8 cellular contexts compared by ENCODE assay signal in the genomic region with DNA sequence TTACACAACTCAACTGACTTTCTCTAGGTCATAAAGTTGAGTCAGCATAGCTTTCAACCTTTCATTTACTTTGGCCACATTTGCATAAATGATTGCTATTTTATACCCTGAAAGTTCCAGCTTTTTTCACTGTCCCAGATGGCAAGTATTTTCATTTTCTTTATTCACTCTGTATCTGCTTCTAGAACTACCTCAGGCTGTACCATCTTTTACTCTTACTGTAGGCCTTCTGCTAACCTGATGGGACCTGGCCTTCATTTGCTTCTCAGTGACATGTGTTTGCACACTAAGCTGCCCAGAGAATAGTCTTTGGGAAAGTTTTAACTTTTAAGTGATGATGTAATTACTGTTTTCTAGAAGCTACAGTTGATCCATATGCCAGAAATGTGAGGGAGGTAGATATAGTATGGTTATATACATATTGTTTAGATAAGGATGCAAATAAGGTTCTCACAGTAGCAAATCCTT.
DNase-seq lines count a peak whose midpoint lies in the region; ATAC-seq, FAIRE-seq and TF ChIP-seq lines count a peak whose summit lies in the region.

No MANE protein-coding gene starts in this region.

- no peak overlapping the region for H3K23ac ChIP-seq in mesendoderm (ENCODE audit: low read length)

- H2BK120ac ChIP-seq in mesendoderm (ENCODE audit: low read depth, low read length) = no peak overlapping the region

- POLR2A ChIA-PET in GM12878 (lab: Charles Lee) = interaction anchor here (1.0 to 3.4 kb wide), 7 partner anchors 10 to 166 kb away, joined by 3 to 28 read pairs (median 5); a partner anchor contains a TSS

- CTCF ChIA-PET in GM12878 (lab: Yijun Ruan, JAX) = interaction anchor here (0.8 to 1.7 kb wide), 5 partner anchors 23 to 128 kb away, joined by 3 to 7 read pairs (median 3); no protein-coding TSS in a partner anchor

- no peak for TF ChIP-seq RAD21 in GM12878 (IDR thresholded peaks at IDR 0.05; ENCODE audit: insufficient read depth, low read depth, low read length)

- no peak for TF ChIP-seq POLR2A in GM12878 (IDR thresholded peaks at IDR 0.05; ENCODE audit: low read depth, low read length)

- H3K9ac ChIP-seq in GM12878 (ENCODE audit: control insufficient read depth, insufficient read depth, low read length) (peak overlapping the region; percentile 60), mesendoderm (ENCODE audit: low read length) (no peak overlapping the region)

- peaks cover 46% of the 10 kb centered on the region for H3K4me1 Mint-ChIP-seq in nephron progenitor cell

- no peak overlapping the region for H4K5ac ChIP-seq in mesendoderm (ENCODE audit: low read length)

- no peak overlapping the region for H2AFZ ChIP-seq in GM12878 (ENCODE audit: control insufficient read depth, low read depth, low read length)

- H3K79me2 ChIP-seq in GM12878 (ENCODE audit: control insufficient read depth, insufficient read depth, low read length) (peaks cover 90% of the 10 kb centered on the region), mesendoderm (ENCODE audit: control insufficient read depth, insufficient read depth, low read length) (no peaks in the 10 kb centered on the region)

- no peaks in the 10 kb centered on the region for H3K9me3 Mint-ChIP-seq in nephron progenitor cell

- H3K9me3 ChIP-seq in GM12878 (replicated peaks; ENCODE audit: control insufficient read depth, insufficient read depth, low read length) = no peaks in the 10 kb centered on the region
- no peaks in the 10 kb centered on the region for H3K9me3 ChIP-seq in BE2C

- H3K4ac ChIP-seq in mesendoderm (ENCODE audit: low read depth, low read length) = no peak overlapping the region

- RAD21 ChIA-PET in GM12878 (lab: Charles Lee; ENCODE audit: unreplicated experiment) = interaction anchor here (0.9 to 11.3 kb wide), 13 partner anchors 17 to 170 kb away, joined by 3 to 145 read pairs (median 6); a partner anchor contains a TSS

- H2BK15ac ChIP-seq in mesendoderm (replicated peaks; ENCODE audit: low read depth) = no peak overlapping the region

- H2AK5ac ChIP-seq in mesendoderm (ENCODE audit: low read length) = no peak overlapping the region

- H3K4me3 Mint-ChIP-seq in nephron progenitor cell = no peak overlapping the region

- no peaks in the 10 kb centered on the region for H4K20me1 ChIP-seq in GM12878 (ENCODE audit: control insufficient read depth, insufficient read depth)

- peak overlapping the region; percentile 48 for H3K27ac Mint-ChIP-seq in nephron progenitor cell

- H3K4me2 ChIP-seq in GM12878 (ENCODE audit: control insufficient read depth, insufficient read depth) (peak overlapping the region; percentile 86), mesendoderm (ENCODE audit: low read length) (no peak overlapping the region)

- H3K79me1 ChIP-seq in mesendoderm (ENCODE audit: low read length) = peaks cover 2% of the 10 kb centered on the region

- no TSS peak for BruUV-seq in GM12878 (replicated peaks; lab: Mats Ljungman, UMichigan)

- no peak overlapping the region for H3K18ac ChIP-seq in mesendoderm (ENCODE audit: low read length)

- no peak overlapping the region for H3K56ac ChIP-seq in mesendoderm (ENCODE audit: low read length)

- no peak overlapping the region for H2BK5ac ChIP-seq in mesendoderm (ENCODE audit: low read length)

- no peak for FAIRE-seq in GM12878 (lab: Jason Lieb, UNC)

- H3K27ac ChIP-seq in GM12878 (ENCODE audit: control insufficient read depth, insufficient read depth) (peak overlapping the region; percentile 95), mesendoderm (ENCODE audit: low read depth, low read length) (no peak overlapping the region)

- peak; percentile 20 for ATAC-seq in GM18861 (IDR thresholded peaks at IDR 0.05; ENCODE audit: unreplicated experiment)
- peak; percentile 26 for ATAC-seq in HG03135 (IDR thresholded peaks at IDR 0.05; ENCODE audit: unreplicated experiment)
- peak; percentile 24 for ATAC-seq in GM12878
- no peak for ATAC-seq in HG03196 (IDR thresholded peaks at IDR 0.05; ENCODE audit: unreplicated experiment)

- peak overlapping the region; percentile 4; the same call in 1 of the 2 replicates for H3K4me3 ChIP-seq in GM12878
- no peak overlapping the region for H3K4me3 ChIP-seq in BE2C (ENCODE audit: low read depth, low read length)
- H3K4me3 ChIP-seq in mesendoderm (ENCODE audit: low read length) = no peak overlapping the region

- H3K36me3 ChIP-seq in GM12878 (ENCODE audit: control insufficient read depth in 2 of 2, insufficient read depth in 2 of 2, low read length in 1 of 2) (no peaks in the 10 kb centered on the region), BE2C (no peaks in the 10 kb centered on the region), mesendoderm (ENCODE audit: control insufficient read depth, insufficient read depth, low read length) (no peaks in the 10 kb centered on the region)

- H3K27me3 ChIP-seq in GM12878 (replicated peaks in 1 of 2; ENCODE audit: control insufficient read depth in 2 of 2, insufficient read depth in 2 of 2, low read length in 1 of 2) = no peaks in the 10 kb centered on the region
- no peaks in the 10 kb centered on the region for H3K27me3 ChIP-seq in BE2C
- H3K27me3 ChIP-seq in mesendoderm (ENCODE audit: insufficient read depth, low read length, poor library complexity) = no peaks in the 10 kb centered on the region

- no peak for TF ChIP-seq CTCF in GM12878 (IDR thresholded peaks at IDR 0.05 in 2 of 3, conservative IDR thresholded peaks at IDR 0.05 in 1 of 3; ENCODE audit: control insufficient read depth in 2 of 3, extremely low read depth in 1 of 3, insufficient read depth in 1 of 3, low read depth in 3 of 3, low read length in 3 of 3)
- no peak for TF ChIP-seq CTCF in nephron progenitor cell (IDR thresholded peaks at IDR 0.05)
- no peak for TF ChIP-seq CTCF in BE2C (IDR thresholded peaks at IDR 0.05; ENCODE audit: low read depth, low read length)

- TF ChIP-seq EP300 in GM12878 (IDR thresholded peaks at IDR 0.05; ENCODE audit: borderline replicate concordance in 1 of 2, control insufficient read depth in 1 of 2, low read depth in 2 of 2, low read length in 2 of 2) = no peak

- peaks cover 6% of the 10 kb centered on the region for H3K27me3 Mint-ChIP-seq in nephron progenitor cell (ENCODE audit: low read depth, poor library complexity)

- H3K4me1 ChIP-seq in GM12878 (ENCODE audit: control insufficient read depth, insufficient read depth, low read length) = peaks cover 83% of the 10 kb centered on the region
- H3K4me1 ChIP-seq in BE2C = peaks cover 12% of the 10 kb centered on the region
- no peaks in the 10 kb centered on the region for H3K4me1 ChIP-seq in mesendoderm (ENCODE audit: control insufficient read depth, low read depth, low read length)

- DNase-seq in GM12878 (ENCODE audit: low read depth, low spot score) = no peak
- DNase-seq in nephron progenitor cell = no peak
- no peak for DNase-seq in BE2C
- DNase-seq in SHP77 treated with DMSO at 0.1 percent for 48 hours (lab: John Stamatoyannopoulos, UW) = no peak
- no peak for DNase-seq in mesendoderm

- intact Hi-C loops in GM12878 (cut with micrococcal nuclease; ENCODE audit: unreplicated experiment) = loop anchor here (2.0 kb wide), 1 partner anchor 106 kb away; no protein-coding TSS in a partner anchor

- in situ Hi-C loops in GM12878 (cut with MboI) = no loop called here

- SMC1A ChIA-PET in GM12878 (lab: Charles Lee; ENCODE audit: uncharacterized antibody, unreplicated experiment) = interaction anchor here (0.7 to 7.0 kb wide), 24 partner anchors 10 to 213 kb away, joined by 3 to 55 read pairs (median 6); a partner anchor contains a TSS

- H4K8ac ChIP-seq in mesendoderm (ENCODE audit: low read depth, low read length) = no peak overlapping the region

- H3K36me3 Mint-ChIP-seq in nephron progenitor cell (ENCODE audit: low read depth) = peaks cover 14% of the 10 kb centered on the region

TF ChIP-seq in GM12878, 131 proteins besides CTCF, POLR2A, EP300 and RAD21 (continues in another document):
- TF ChIP-seq, protein P1, sequence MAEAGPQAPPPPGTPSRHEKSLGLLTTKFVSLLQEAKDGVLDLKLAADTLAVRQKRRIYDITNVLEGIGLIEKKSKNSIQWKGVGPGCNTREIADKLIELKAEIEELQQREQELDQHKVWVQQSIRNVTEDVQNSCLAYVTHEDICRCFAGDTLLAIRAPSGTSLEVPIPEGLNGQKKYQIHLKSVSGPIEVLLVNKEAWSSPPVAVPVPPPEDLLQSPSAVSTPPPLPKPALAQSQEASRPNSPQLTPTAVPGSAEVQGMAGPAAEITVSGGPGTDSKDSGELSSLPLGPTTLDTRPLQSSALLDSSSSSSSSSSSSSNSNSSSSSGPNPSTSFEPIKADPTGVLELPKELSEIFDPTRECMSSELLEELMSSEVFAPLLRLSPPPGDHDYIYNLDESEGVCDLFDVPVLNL (IDR thresholded peaks at IDR 0.05; ENCODE audit: low read depth, low read length) = no peak
- TF ChIP-seq RBBP5 (conservative IDR thresholded peaks at IDR 0.05) (no peak), POLR2AphosphoS5 (IDR thresholded peaks at IDR 0.05; ENCODE audit: low read length) (0 out of 2 replicates have a peak, but pooled peaks have one; percentile 35), RFX5 (IDR thresholded peaks at IDR 0.05; ENCODE audit: low read depth, low read length) (no peak)
- TF ChIP-seq, protein P2, sequence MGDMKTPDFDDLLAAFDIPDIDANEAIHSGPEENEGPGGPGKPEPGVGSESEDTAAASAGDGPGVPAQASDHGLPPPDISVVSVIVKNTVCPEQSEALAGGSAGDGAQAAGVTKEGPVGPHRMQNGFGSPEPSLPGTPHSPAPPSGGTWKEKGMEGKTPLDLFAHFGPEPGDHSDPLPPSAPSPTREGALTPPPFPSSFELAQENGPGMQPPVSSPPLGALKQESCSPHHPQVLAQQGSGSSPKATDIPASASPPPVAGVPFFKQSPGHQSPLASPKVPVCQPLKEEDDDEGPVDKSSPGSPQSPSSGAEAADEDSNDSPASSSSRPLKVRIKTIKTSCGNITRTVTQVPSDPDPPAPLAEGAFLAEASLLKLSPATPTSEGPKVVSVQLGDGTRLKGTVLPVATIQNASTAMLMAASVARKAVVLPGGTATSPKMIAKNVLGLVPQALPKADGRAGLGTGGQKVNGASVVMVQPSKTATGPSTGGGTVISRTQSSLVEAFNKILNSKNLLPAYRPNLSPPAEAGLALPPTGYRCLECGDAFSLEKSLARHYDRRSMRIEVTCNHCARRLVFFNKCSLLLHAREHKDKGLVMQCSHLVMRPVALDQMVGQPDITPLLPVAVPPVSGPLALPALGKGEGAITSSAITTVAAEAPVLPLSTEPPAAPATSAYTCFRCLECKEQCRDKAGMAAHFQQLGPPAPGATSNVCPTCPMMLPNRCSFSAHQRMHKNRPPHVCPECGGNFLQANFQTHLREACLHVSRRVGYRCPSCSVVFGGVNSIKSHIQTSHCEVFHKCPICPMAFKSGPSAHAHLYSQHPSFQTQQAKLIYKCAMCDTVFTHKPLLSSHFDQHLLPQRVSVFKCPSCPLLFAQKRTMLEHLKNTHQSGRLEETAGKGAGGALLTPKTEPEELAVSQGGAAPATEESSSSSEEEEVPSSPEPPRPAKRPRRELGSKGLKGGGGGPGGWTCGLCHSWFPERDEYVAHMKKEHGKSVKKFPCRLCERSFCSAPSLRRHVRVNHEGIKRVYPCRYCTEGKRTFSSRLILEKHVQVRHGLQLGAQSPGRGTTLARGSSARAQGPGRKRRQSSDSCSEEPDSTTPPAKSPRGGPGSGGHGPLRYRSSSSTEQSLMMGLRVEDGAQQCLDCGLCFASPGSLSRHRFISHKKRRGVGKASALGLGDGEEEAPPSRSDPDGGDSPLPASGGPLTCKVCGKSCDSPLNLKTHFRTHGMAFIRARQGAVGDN (IDR thresholded peaks at IDR 0.05) = peak; percentile 46; the same call in 1 of the 2 replicates
